Comparison of ENCODE assay signal across 19 cellular contexts in the genomic region with DNA sequence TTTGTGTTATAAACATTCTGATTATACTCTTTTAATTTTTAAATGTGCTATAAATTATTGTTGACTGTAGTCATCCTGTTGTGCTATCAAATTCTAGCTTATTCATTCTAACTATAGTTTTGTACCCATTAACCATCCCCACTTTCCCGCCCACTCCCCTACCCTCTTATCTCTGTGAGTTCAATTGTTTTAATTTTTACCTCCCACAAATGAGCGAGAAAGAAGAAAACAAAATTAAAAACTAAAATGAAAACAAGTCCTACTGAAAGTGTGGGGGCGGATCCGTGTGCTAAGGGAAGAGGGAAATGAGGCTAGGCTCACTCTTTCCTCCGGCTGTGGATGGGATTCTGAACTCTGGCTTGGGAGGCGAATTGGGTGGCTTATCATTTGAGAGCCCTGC.
"Had no signal": no experiment of that assay in that cellular context is flagged by ENCODE, and none has a peak within 500 bp of the region (broad histone marks: within the 10 kb centered on the region; RNA-seq: fewer than 3 reads in every experiment).

No MANE protein-coding gene starts in this region.

- H3K4me1 ChIP-seq: adrenal gland had no signal

- H3K9me3 ChIP-seq: adrenal gland, gastrocnemius medialis, heart left ventricle, lower lobe of right lung had no signal

- H3K9me3 Mint-ChIP-seq: stimulated activated naive CD8-positive, alpha-beta T cell treated with anti-CD3 and anti-CD28 coated beads, Interleukin-15, Interleukin-2, amounts not matched to agents 100 ng/mL and 50 ng/mL, for 24 hours; type B pancreatic cell; WTC11 had no signal

- H3K27ac Mint-ChIP-seq: progenitor cell of endocrine pancreas; stimulated activated naive CD8-positive, alpha-beta T cell treated with anti-CD3 and anti-CD28 coated beads, Interleukin-15, Interleukin-2, amounts not matched to agents 100 ng/mL and 50 ng/mL, for 24 hours; WTC11 had no signal

- H3K4me3 Mint-ChIP-seq: stimulated activated naive CD8-positive, alpha-beta T cell treated with anti-CD3 and anti-CD28 coated beads, Interleukin-15, Interleukin-2, amounts not matched to agents 100 ng/mL and 50 ng/mL, for 24 hours; type B pancreatic cell; WTC11 had no signal

- DNase-seq: activated CD4-positive, alpha-beta T cell treated with anti-CD3 and anti-CD28 coated beads, Interleukin-2, amount 50 U/mL, for 48 hours; activated effector memory CD4-positive, alpha-beta T cell treated with anti-CD3 and anti-CD28 coated beads, Interleukin-2, amount 50 U/mL, for 16 hours; adrenal gland; dermis blood vessel endothelial cell; erythroblast; gastrocnemius medialis; heart left ventricle; left colon; lower lobe of right lung; right cardiac atrium; Right ventricle myocardium superior; stimulated activated CD4-positive, alpha-beta T cell treated with anti-CD3 and anti-CD28 coated beads, Interleukin-15, amount 100 ng/mL, for 24 hours; stimulated activated CD4-positive, alpha-beta T cell treated with anti-CD3 and anti-CD28 coated beads, Interleukin-4, amount 100 ng/mL, for 1 hour had no signal

- H3K4me3 ChIP-seq: adrenal gland, gastrocnemius medialis, heart left ventricle, lower lobe of right lung, SK-N-MC, skin epidermis had no signal

- H3K27ac ChIP-seq: adrenal gland, gastrocnemius medialis, heart left ventricle, lower lobe of right lung, SK-N-MC had no signal

- H3K36me3 ChIP-seq: adrenal gland, gastrocnemius medialis, heart left ventricle, lower lobe of right lung had no signal

- H3K36me3 Mint-ChIP-seq: type B pancreatic cell, WTC11 had no signal

- H3K27me3 Mint-ChIP-seq: stimulated activated naive CD8-positive, alpha-beta T cell treated with anti-CD3 and anti-CD28 coated beads, Interleukin-15, Interleukin-2, amounts not matched to agents 100 ng/mL and 50 ng/mL, for 24 hours had no signal

- ATAC-seq: gastrocnemius medialis, heart left ventricle, left colon, lower lobe of right lung, right cardiac atrium, WTC11 had no signal
